Comparison of ENCODE assay signal across 24 cellular contexts in genomic region chr4:22553560-22553959, GRCh38.
"Had no signal": no experiment of that assay in that cellular context is flagged by ENCODE, and none has a peak within 500 bp of the region (broad histone marks: within the 10 kb centered on the region; RNA-seq: fewer than 3 reads in every experiment).

No MANE protein-coding gene starts in this region.

- H3K9me3 ChIP-seq: esophagus muscularis mucosa, esophagus squamous epithelium, gastrocnemius medialis, gastroesophageal sphincter had no signal

- ATAC-seq: effector memory CD8-positive, alpha-beta T cell; esophagus mucosa; foreskin keratinocyte; gastrocnemius medialis; gastroesophageal sphincter; heart left ventricle; heart right ventricle had no signal

- H3K36me3 ChIP-seq: esophagus muscularis mucosa, esophagus squamous epithelium, gastrocnemius medialis, gastroesophageal sphincter, heart left ventricle, heart right ventricle had no signal

- DNase-seq: cortex of kidney; dermis blood vessel endothelial cell; dorsolateral prefrontal cortex; effector CD4-positive, alpha-beta T cell; effector CD8-positive, alpha-beta T cell; effector memory CD4-positive, alpha-beta T cell; effector memory CD8-positive, alpha-beta T cell; endodermal cell; erythroblast; esophagus squamous epithelium; foreskin fibroblast; foreskin keratinocyte; foreskin melanocyte; gastrocnemius medialis; glutamatergic neuron; head of caudate nucleus; heart left ventricle; heart right ventricle had no signal

- H3K27me3 ChIP-seq: dorsolateral prefrontal cortex, esophagus muscularis mucosa, foreskin keratinocyte, gastrocnemius medialis, gastroesophageal sphincter, heart left ventricle, heart right ventricle had no signal

- H3K27ac ChIP-seq: coronary artery, dorsolateral prefrontal cortex, epithelial cell of prostate, esophagus muscularis mucosa, esophagus squamous epithelium, foreskin keratinocyte, gastrocnemius medialis, gastroesophageal sphincter, heart left ventricle, heart right ventricle had no signal

- H3K4me3 ChIP-seq: coronary artery, dorsolateral prefrontal cortex, esophagus muscularis mucosa, esophagus squamous epithelium, gastrocnemius medialis, gastroesophageal sphincter, heart left ventricle, heart right ventricle had no signal

- FAIRE-seq: endothelial cell of umbilical vein had no signal

- H3K4me1 ChIP-seq: esophagus muscularis mucosa, foreskin keratinocyte, gastrocnemius medialis, gastroesophageal sphincter, heart left ventricle, heart right ventricle had no signal
